In genomic region chr15:63276342-63277043, GRCh38 we compare ENCODE assay signal across 8 cellular contexts. TPM values are rescaled to one million over a fixed set of nuclear protein-coding genes. Genes with fewer than 3 reads are reported as not detected.
DNase-seq lines count a peak whose midpoint lies in the region; ATAC-seq and TF ChIP-seq lines count a peak whose summit lies in the region.

No MANE protein-coding gene starts in this region.

- no peaks in the 10 kb centered on the region for H3K9me3 Mint-ChIP-seq in activated naive CD8-positive, alpha-beta T cell (ENCODE audit: low read depth)

- peak overlapping the region; percentile 91 for H3K27ac Mint-ChIP-seq in activated naive CD8-positive, alpha-beta T cell

- peaks cover 4% of the 10 kb centered on the region for H3K36me3 Mint-ChIP-seq in activated naive CD8-positive, alpha-beta T cell

- H3K4me3 ChIP-seq in BE2C (ENCODE audit: low read depth, low read length): peak overlapping the region; percentile 69
- peak overlapping the region; percentile 73 for H3K4me3 ChIP-seq in iPS-18a (ENCODE audit: low read length)
- H3K4me3 ChIP-seq in stomach smooth muscle (ENCODE audit: low read length in 2 of 2): peak overlapping the region; percentile 78 to 83

- no peaks in the 10 kb centered on the region; the same call in 1 of the 2 replicates for H3K4me1 ChIP-seq in BE2C
- no peaks in the 10 kb centered on the region for H3K4me1 ChIP-seq in iPS-18a (ENCODE audit: control insufficient read depth, low read depth, low read length)
- peaks cover 6% of the 10 kb centered on the region for H3K4me1 ChIP-seq in stomach smooth muscle (ENCODE audit: control insufficient read depth, insufficient read depth, low read length)

- ATAC-seq in HG02588 (IDR thresholded peaks at IDR 0.05; ENCODE audit: unreplicated experiment): peak; percentile 6
- ATAC-seq in GM19035 (IDR thresholded peaks at IDR 0.05; ENCODE audit: unreplicated experiment): no peak

- peaks cover 39% of the 10 kb centered on the region for H3K4me1 Mint-ChIP-seq in activated naive CD8-positive, alpha-beta T cell (ENCODE audit: low read depth)

- H3K27ac ChIP-seq in iPS-18a (ENCODE audit: low read length) (peak overlapping the region; percentile 32), stomach smooth muscle (ENCODE audit: low read length) (peak overlapping the region; percentile 60)

- H3K36me3 ChIP-seq in BE2C (no peaks in the 10 kb centered on the region), iPS-18a (ENCODE audit: control insufficient read depth, low read depth, low read length) (no peaks in the 10 kb centered on the region), stomach smooth muscle (ENCODE audit: control insufficient read depth in 2 of 2, insufficient read depth in 2 of 2, low read length in 2 of 2) (no peaks in the 10 kb centered on the region)

- no peaks in the 10 kb centered on the region for H3K27me3 Mint-ChIP-seq in activated naive CD8-positive, alpha-beta T cell

- H3K27me3 ChIP-seq in BE2C (no peaks in the 10 kb centered on the region), iPS-18a (ENCODE audit: control insufficient read depth, insufficient read depth, low read length) (peaks cover 15% of the 10 kb centered on the region), stomach smooth muscle (ENCODE audit: control insufficient read depth in 1 of 2, insufficient read depth in 2 of 2, low read length in 2 of 2) (no peaks in the 10 kb centered on the region)

- DNase-seq in BE2C (no peak), KG1 (lab: John Stamatoyannopoulos, UW) (no peak), amniotic stem cell (lab: John Stamatoyannopoulos, UW) (no peak)

- H3K4me3 Mint-ChIP-seq in activated naive CD8-positive, alpha-beta T cell: peak overlapping the region; percentile 86

- TF ChIP-seq CTCF in BE2C (IDR thresholded peaks at IDR 0.05; ENCODE audit: low read depth, low read length): no peak

- H3K9me3 ChIP-seq in BE2C (no peaks in the 10 kb centered on the region), iPS-18a (ENCODE audit: control insufficient read depth, low read depth, low read length) (no peaks in the 10 kb centered on the region), stomach smooth muscle (ENCODE audit: control insufficient read depth in 2 of 2, low read length in 2 of 2) (no peaks in the 10 kb centered on the region)

- H3K9ac ChIP-seq in iPS-18a (ENCODE audit: low read length) (peak overlapping the region; percentile 69), stomach smooth muscle (ENCODE audit: low read length in 2 of 2) (peak overlapping the region; percentile 84 to 87)

RNA-seq across cellular contexts. Expression of gene APH1B, which starts 0.9 kb away (rescaled TPM):
- polyA plus RNA-seq in BE2C (2012; ENCODE audit: insufficient read depth, insufficient read length, low read depth): 0.96 TPM
